18 cellular contexts compared by ENCODE assay signal in genomic region chr15:62957130-62957529, GRCh38.
A peak's percentile ranks its signal among the peaks of the same experiment; 100 is the strongest.
DNase-seq lines count a peak whose midpoint lies in the region; ATAC-seq and TF ChIP-seq lines count a peak whose summit lies in the region.
"Had no signal": no experiment of that assay in that cellular context is flagged by ENCODE, and none has a peak within 500 bp of the region (broad histone marks: within the 10 kb centered on the region; RNA-seq: fewer than 3 reads in every experiment).

No MANE protein-coding gene starts in this region.

- CTCF ChIA-PET in SK-N-SH (lab: Yijun Ruan, JAX), result interaction anchor here (1.1 to 1.5 kb wide), 2 partner anchors 16 to 23 kb away, joined by 3 to 4 read pairs; no protein-coding TSS in a partner anchor

- POLR2A ChIA-PET in SK-N-SH (lab: Yijun Ruan, JAX), result interaction anchor here (0.8 kb wide), 1 partner anchor 16 kb away, joined by 3 read pairs; no protein-coding TSS in a partner anchor

- H3K4me3 ChIP-seq in left ventricle myocardium inferior, result no peak overlapping the region
- no peak overlapping the region for H3K4me3 ChIP-seq in SK-N-SH (ENCODE audit: low read depth in 2 of 2, low read length in 1 of 2)
- H3K4me3 ChIP-seq in suprapubic skin, result no peak overlapping the region
- H3K4me3 ChIP-seq: SJCRH30, tibial artery had no signal

- H3K27me3 ChIP-seq in left ventricle myocardium inferior (ENCODE audit: low read depth) (no peaks in the 10 kb centered on the region), SK-N-SH (ENCODE audit: insufficient read depth) (no peaks in the 10 kb centered on the region), suprapubic skin (peaks cover 4% of the 10 kb centered on the region)
- H3K27me3 ChIP-seq: SJCRH30, tibial artery had no signal

- H2AFZ ChIP-seq in SK-N-SH (ENCODE audit: low read depth), result no peak overlapping the region

- TF ChIP-seq POLR2A in suprapubic skin (IDR thresholded peaks at IDR 0.05), result no peak

- 0 out of 2 replicates have a peak overlapping the region, but pooled peaks have one; percentile 11 for H3K4me2 ChIP-seq in SK-N-SH

- DNase-seq in left ventricle myocardium inferior (no peak), cardiac septum (ENCODE audit: low spot score) (no peak), SK-N-SH (no peak), glomerular visceral epithelial cell (ENCODE audit: extremely low spot score) (peak; percentile 85), suprapubic skin (ENCODE audit: low spot score in 2 of 2) (no peak)
- no peak for DNase-seq in activated CD4-positive, alpha-beta T cell treated with anti-CD3 and anti-CD28 coated beads for 4 hours
- DNase-seq: activated CD4-positive, alpha-beta T cell treated with anti-CD3 and anti-CD28 coated beads for 36 hours; activated effector memory CD4-positive, alpha-beta T cell treated with anti-CD3 and anti-CD28 coated beads, Interleukin-2, amount 50 U/mL, for 16 hours; anterior cingulate cortex; CD8-positive, alpha-beta T cell; DMS79; NCI-H187 treated with DMSO at 0.1 percent for 48 hours; NCI-H510A treated with DMSO at 0.1 percent for 48 hours; SJCRH30; stimulated activated naive B cell treated with anti-CD40 and anti-IgM and Interleukin-4, amounts not matched to agents 10 μg/mL and 1 μg/mL and 100 μg/mL, for 72 hours; tibial artery had no signal

- intact Hi-C loops in left ventricle myocardium inferior (cut with micrococcal nuclease) (no loop called here), cardiac septum (cut with DNase I) (loop anchor here (2.0 kb wide), 1 partner anchor 54 kb away; no protein-coding TSS in a partner anchor)

- H3K4me1 ChIP-seq in left ventricle myocardium inferior, result peaks cover 37% of the 10 kb centered on the region
- peaks cover 0 to 3% of the 10 kb centered on the region in 2 experiments; a peak in 1 of 4 replicates for H3K4me1 ChIP-seq in SK-N-SH (ENCODE audit: control insufficient read depth in 1 of 2, insufficient read depth in 2 of 2, low read depth in 1 of 2, low read length in 1 of 2)
- peaks cover 7% of the 10 kb centered on the region for H3K4me1 ChIP-seq in suprapubic skin

- H3K79me2 ChIP-seq in SK-N-SH (ENCODE audit: insufficient read depth), result no peaks in the 10 kb centered on the region

- 65% methylated on average over 6 of the region's 6 CpGs for WGBS in SK-N-SH (ENCODE audit: low lambda C conversion rate)
- 77% methylated on average over 6 of the region's 6 CpGs for whole genome bisulfite sequencing in suprapubic skin

- TF ChIP-seq RAD21 in SK-N-SH (IDR thresholded peaks at IDR 0.05; ENCODE audit: low read length), result no peak

- no peaks in the 10 kb centered on the region for H3K9me2 ChIP-seq in SK-N-SH

- H3K36me3 ChIP-seq in left ventricle myocardium inferior, result no peaks in the 10 kb centered on the region
- no peaks in the 10 kb centered on the region for H3K36me3 ChIP-seq in SK-N-SH (replicated peaks in 1 of 2; ENCODE audit: control insufficient read depth in 1 of 2, insufficient read depth in 2 of 2, low read length in 1 of 2)
- no peaks in the 10 kb centered on the region for H3K36me3 ChIP-seq in suprapubic skin
- H3K36me3 ChIP-seq: SJCRH30, tibial artery had no signal

- H3K9ac ChIP-seq in SK-N-SH, result no peak overlapping the region

- H4K20me1 ChIP-seq in SK-N-SH (ENCODE audit: insufficient read depth), result no peaks in the 10 kb centered on the region

- peak overlapping the region; percentile 89 for H3K27ac ChIP-seq in left ventricle myocardium inferior (replicated peaks)
- peak overlapping the region in 1 of 2 experiments; percentile 36; a peak in 2 of 4 replicates for H3K27ac ChIP-seq in SK-N-SH (ENCODE audit: low read depth in 2 of 2, low read length in 1 of 2)
- no peak overlapping the region for H3K27ac ChIP-seq in suprapubic skin
- H3K27ac ChIP-seq: SJCRH30 had no signal

- ATAC-seq in HG03432 (IDR thresholded peaks at IDR 0.05; ENCODE audit: unreplicated experiment) (no peak), GM21515 (IDR thresholded peaks at IDR 0.05; ENCODE audit: unreplicated experiment) (no peak)
- ATAC-seq: activated CD4-positive, alpha-beta T cell treated with anti-CD3 and anti-CD28 coated beads for 36 hours; CD8-positive, alpha-beta T cell; stimulated activated naive B cell treated with anti-CD40 and anti-IgM and Interleukin-4, amounts not matched to agents 10 μg/mL and 1 μg/mL and 100 μg/mL, for 72 hours had no signal

- H3K9me3 ChIP-seq in left ventricle myocardium inferior (replicated peaks) (no peaks in the 10 kb centered on the region), SK-N-SH (no peaks in the 10 kb centered on the region), suprapubic skin (no peaks in the 10 kb centered on the region)
- H3K9me3 ChIP-seq: SJCRH30, tibial artery had no signal

- TF ChIP-seq EP300 in SK-N-SH (IDR thresholded peaks at IDR 0.05; ENCODE audit: borderline replicate concordance in 1 of 2, low read depth in 1 of 2, low read length in 1 of 2), result no peak
- TF ChIP-seq EP300 in suprapubic skin (IDR thresholded peaks at IDR 0.05), result no peak

- no peaks in the 10 kb centered on the region for H3F3A ChIP-seq in SK-N-SH (replicated peaks; ENCODE audit: insufficient read depth)

- TF ChIP-seq CTCF in left ventricle myocardium inferior (IDR thresholded peaks at IDR 0.05; ENCODE audit: borderline replicate concordance) (no peak), SK-N-SH (IDR thresholded peaks at IDR 0.05) (no peak), suprapubic skin (IDR thresholded peaks at IDR 0.05) (no peak)

TF ChIP-seq in SK-N-SH, 30 proteins besides CTCF, POLR2A, EP300 and RAD21:
- peak; percentile 43 for TF ChIP-seq TCF12 (IDR thresholded peaks at IDR 0.05)
- no peak for TF ChIP-seq MAX (IDR thresholded peaks at IDR 0.05; ENCODE audit: low read depth)
